In genomic region chr6:6547111-6547879, GRCh38 we compare ENCODE assay signal across 7 cellular contexts. TPM values are rescaled to one million over a fixed set of nuclear protein-coding genes. Genes with fewer than 3 reads are reported as not detected.
DNase-seq lines count a peak whose midpoint lies in the region; ATAC-seq, FAIRE-seq and TF ChIP-seq lines count a peak whose summit lies in the region.

No MANE protein-coding gene starts in this region.

- no peaks in the 10 kb centered on the region for H3K79me2 ChIP-seq in K562 (ENCODE audit: control insufficient read depth, insufficient read depth, low read length)

- ATAC-seq in HG02642 (IDR thresholded peaks at IDR 0.05; ENCODE audit: poor library complexity, unreplicated experiment) (peak; percentile 83), K562 (peak; percentile 100)

- POLR2A ChIA-PET in K562 (lab: Yijun Ruan, JAX) = interaction anchor here (0.6 to 2.4 kb wide), 8 partner anchors 9 to 652 kb away, joined by 3 to 10 read pairs (median 4); partner anchors contain the start of gene LY86

- H3K36me3 ChIP-seq in K562 (ENCODE audit: control insufficient read depth, insufficient read depth, low read length) = no peaks in the 10 kb centered on the region
- H3K36me3 ChIP-seq in sigmoid colon = no peaks in the 10 kb centered on the region

- under 1% methylated on average over 14 of the region's 14 CpGs for WGBS in K562 (ENCODE audit: insufficient coverage, low coverage, missing lambda C conversion rate)
- 24 to 26% methylated on average over 14 of the region's 14 CpGs for WGBS in sigmoid colon, 2 donors

- CTCF ChIA-PET in K562 (lab: Yijun Ruan, JAX; ENCODE audit: low intra/inter-chr PET ratio) = interaction anchor here (0.6 to 2.1 kb wide), 4 partner anchors 133 to 1404 kb away, joined by 3 to 6 read pairs (median 3); no protein-coding TSS in a partner anchor

- intact Hi-C loops in K562 (cut with micrococcal nuclease) = loop anchor here (1.0 to 10.0 kb wide), 5 partner anchors 322 to 1490 kb away; no protein-coding TSS in a partner anchor
- intact Hi-C loops in sigmoid colon (cut with DNase I) = loop anchor here (1.0 to 10.0 kb wide), 2 partner anchors 492 to 1404 kb away; no protein-coding TSS in a partner anchor

- H3K9me1 ChIP-seq in K562 (ENCODE audit: control insufficient read depth, insufficient read depth, low read length) = no peaks in the 10 kb centered on the region

- TF ChIP-seq CTCF in K562 (IDR thresholded peaks at IDR 0.05 in 2 of 3, conservative IDR thresholded peaks at IDR 0.05 in 1 of 3; ENCODE audit: insufficient read depth in 2 of 3, low read depth in 1 of 3, low read length in 3 of 3) (peak; percentile 89 to 96 (median 94)), sigmoid colon (IDR thresholded peaks at IDR 0.05) (peak; percentile 40 to 90 (median 85))

- H3K4me2 ChIP-seq in K562 (ENCODE audit: insufficient read depth, low read length) = no peak overlapping the region

- H4K20me1 ChIP-seq in K562 (replicated peaks; ENCODE audit: control insufficient read depth, insufficient read depth, low read length) = no peaks in the 10 kb centered on the region

- no peak overlapping the region for H3K9ac ChIP-seq in K562 (ENCODE audit: insufficient read depth in 1 of 2, low read depth in 2 of 2, low read length in 2 of 2)

- H3K27me3 ChIP-seq in K562 (ENCODE audit: control insufficient read depth in 2 of 2, insufficient read depth in 2 of 2, low read length in 2 of 2) = peaks cover 17 to 47% of the 10 kb centered on the region in 2 experiments
- peaks cover 0 to 46% (median 12%) of the 10 kb centered on the region in 3 donors for H3K27me3 ChIP-seq in sigmoid colon

- TF ChIP-seq POLR2A in GM12891 (IDR thresholded peaks at IDR 0.05; ENCODE audit: low read depth, low read length) (no peak), K562 (conservative IDR thresholded peaks at IDR 0.05) (no peak), sigmoid colon (IDR thresholded peaks at IDR 0.05) (no peak)

- H3K4me3 ChIP-seq in K562 (no peak overlapping the region), sigmoid colon (peak overlapping the region; percentile 18 to 50 (median 38))

- DNase-seq in GM12891 (ENCODE audit: insufficient read length, low spot score) (peak; percentile 61), NCI-H1417 (lab: John Stamatoyannopoulos, UW) (peak; percentile 75 to 87 (median 81)), T-helper 9 cell (peak; percentile 72), K562 (ENCODE audit: extremely low read depth in 1 of 4, low spot score in 3 of 4) (peak; percentile 86 to 87 (median 86)), iPS DF 4.7 (ENCODE audit: extremely low read depth, low spot score) (peak; percentile 81), sigmoid colon (peak; percentile 93)

- no peak overlapping the region for H2AFZ ChIP-seq in K562 (ENCODE audit: low read depth, low read length)

- BruUV-seq in K562 (replicated peaks; lab: Mats Ljungman, UMichigan) = no TSS peak

- H3K4me1 ChIP-seq in K562 (replicated peaks in 1 of 2; ENCODE audit: control insufficient read depth in 2 of 2, insufficient read depth in 2 of 2, low read length in 2 of 2) = peaks cover 0 to 10% of the 10 kb centered on the region in 2 experiments; a peak in 2 of 5 replicates
- H3K4me1 ChIP-seq in sigmoid colon = peaks cover 0 to 14% (median 13%) of the 10 kb centered on the region in 4 donors

- H3K9me3 ChIP-seq in K562 (replicated peaks; ENCODE audit: control insufficient read depth, insufficient read depth, low read depth, low read length) (peaks cover 3% of the 10 kb centered on the region; the same call in 1 of the 2 replicates), sigmoid colon (peaks cover 0 to 3% (median 0%) of the 10 kb centered on the region in 4 donors)

- in situ Hi-C loops in K562 (cut with MboI) = loop anchor here (25.0 kb wide), 2 partner anchors 485 to 1410 kb away; no protein-coding TSS in a partner anchor

- peak; percentile 96 for TF ChIP-seq RAD21 in K562 (CRISPR knock-in tag; conservative IDR thresholded peaks at IDR 0.05 in 1 of 2, IDR thresholded peaks at IDR 0.05 in 1 of 2)

- H3K27ac ChIP-seq in K562 (ENCODE audit: extremely low read depth, low read depth, low read length) (no peak overlapping the region), sigmoid colon (peak overlapping the region in 1 of 4 donors; percentile 21)

- FAIRE-seq in GM12891 (lab: Jason Lieb, UNC) = peak; percentile 99
- FAIRE-seq in K562 (lab: Jason Lieb, UNC) = peak; percentile 99

- TF ChIP-seq EP300 in K562 (IDR thresholded peaks at IDR 0.05; ENCODE audit: low read length) (no peak), sigmoid colon (IDR thresholded peaks at IDR 0.05) (no peak)

TF ChIP-seq in GM12891, 5 proteins besides CTCF, POLR2A, EP300 and RAD21:
- TF ChIP-seq POLR2AphosphoS5 (IDR thresholded peaks at IDR 0.05; ENCODE audit: low read depth, low read length) = no peak
- TF ChIP-seq SPI1 (IDR thresholded peaks at IDR 0.05; ENCODE audit: low read depth, low read length) = no peak
- TF ChIP-seq PAX5 (IDR thresholded peaks at IDR 0.05; ENCODE audit: insufficient read depth, low read length, severe bottlenecking) = no peak
- no peak for TF ChIP-seq POU2F2 (IDR thresholded peaks at IDR 0.05; ENCODE audit: low read depth, low read length)
- no peak for TF ChIP-seq TAF1 (IDR thresholded peaks at IDR 0.05; ENCODE audit: low read depth, low read length)

TF ChIP-seq in K562, 482 proteins besides CTCF, POLR2A, EP300 and RAD21 (continues in another document):
- no peak for TF ChIP-seq ZNF717 (CRISPR knock-in tag; IDR thresholded peaks at IDR 0.05)
- no peak for TF ChIP-seq FOXP4 (CRISPR knock-in tag; IDR thresholded peaks at IDR 0.05; ENCODE audit: borderline replicate concordance)
- TF ChIP-seq HDAC1 (IDR thresholded peaks at IDR 0.05) = no peak
- TF ChIP-seq E2F8 (IDR thresholded peaks at IDR 0.05; ENCODE audit: low read depth, partially characterized antibody) = no peak
- no peak for TF ChIP-seq HMG20B (CRISPR knock-in tag; IDR thresholded peaks at IDR 0.05)
- no peak for TF ChIP-seq ELF2 (CRISPR knock-in tag; IDR thresholded peaks at IDR 0.05)
- no peak for TF ChIP-seq RFX1 (IDR thresholded peaks at IDR 0.05)
- peak; percentile 56 for TF ChIP-seq RB1 (IDR thresholded peaks at IDR 0.05; ENCODE audit: low read depth)
- no peak for TF ChIP-seq PHTF2 (CRISPR knock-in tag; IDR thresholded peaks at IDR 0.05)
- no peak for TF ChIP-seq GABPB1 (CRISPR knock-in tag; IDR thresholded peaks at IDR 0.05)
- no peak for TF ChIP-seq SLC30A9 (CRISPR knock-in tag; IDR thresholded peaks at IDR 0.05)

RNA-seq across cellular contexts. Expression of gene LY86, which starts 41.2 kb away (rescaled TPM):
- 77.4 TPM for polyA plus RNA-seq in GM12891 (2012; ENCODE audit: low read depth, missing spikeins)
- total RNA-seq in K562 (2011; cell fraction: chromatin; rRNA removed; ENCODE audit: low replicate concordance) = not detected in 2 replicates
- not detected in 2 replicates for total RNA-seq in K562 (2011; cell fraction: nucleolus; rRNA removed)
- not detected in 2 replicates for total RNA-seq in K562 (2011; cell fraction: nucleoplasm; rRNA removed)
- total RNA-seq in K562 (2014; rRNA removed) (not detected in 2 replicates), K562 (2014; rRNA removed; fragmentation: Illumina TruSeq; extraction: Trizol) (not detected in 2 replicates), K562 (2015; rRNA removed; fragmentation: Illumina TruSeq; extraction: Trizol) (not detected in 2 replicates), K562 (2021) (not detected in 2 replicates), sigmoid colon (1 to 10 TPM; 1.1 to 5.9 (median 3.3) TPM)
- polyA plus RNA-seq in K562 (2011; rRNA removed) (not detected in 2 replicates), K562 (2014; fragmentation: Illumina TruSeq; extraction: Trizol) (not detected in 2 replicates), K562 (2014; fragmentation: Nextera tagmentation; extraction: Ambion mirVana) (under 1 TPM; 0.08 to 0.20 TPM), K562 (2014; rRNA removed) (not detected in 2 replicates), sigmoid colon (10 to 100 TPM in 1 of 3 donors, 1 to 10 TPM in 2; 6.6 to 15.7 (median 9.7) TPM)
- not detected in 2 replicates for polyA plus RNA-seq in K562 (2011; cell fraction: cytosol; rRNA removed)
- not detected in 2 replicates for polyA plus RNA-seq in K562 (2011; cell fraction: nucleus; rRNA removed)
- not detected in 2 replicates for polyA plus RNA-seq in K562 (2012)
- not detected in 2 replicates for polyA minus RNA-seq in K562 (2011; rRNA and poly(A)+ RNA removed)
- not detected in 2 replicates for polyA minus RNA-seq in K562 (2011; cell fraction: cytosol; rRNA and poly(A)+ RNA removed)
- polyA minus RNA-seq in K562 (2011; cell fraction: nucleus; rRNA and poly(A)+ RNA removed) = not detected in 2 replicates
